ENCODE assay signal across 8 cellular contexts in the genomic region with DNA sequence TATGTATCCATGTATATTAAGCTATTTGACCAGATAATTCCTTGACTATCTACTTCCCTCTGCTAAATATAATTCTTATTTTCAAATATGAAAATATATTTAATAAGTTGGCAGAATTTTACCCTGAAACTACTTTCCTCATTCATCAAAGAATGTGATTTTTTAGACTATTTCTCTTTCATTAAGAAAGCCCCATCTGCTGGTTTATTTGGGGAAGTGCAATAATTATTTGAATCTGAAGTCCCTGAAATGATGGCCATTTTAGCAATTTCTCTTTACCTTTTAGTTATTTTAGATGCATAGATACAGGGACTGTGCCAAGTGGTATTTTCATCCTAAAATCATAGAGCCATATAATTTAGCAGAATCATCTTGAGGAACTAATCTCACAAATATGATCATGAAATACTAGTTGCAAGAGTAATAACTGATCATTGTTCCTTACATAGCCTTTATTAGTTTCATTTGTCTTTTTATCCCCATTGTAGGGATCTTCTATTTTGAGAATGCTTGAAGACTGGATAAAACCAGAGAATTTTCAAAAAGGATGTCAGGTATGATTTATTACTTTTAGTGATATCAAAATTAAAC. TPM values are rescaled to one million over a fixed set of nuclear protein-coding genes. Genes with fewer than 3 reads are reported as not detected.
DNase-seq lines count a peak whose midpoint lies in the region; ATAC-seq, FAIRE-seq and TF ChIP-seq lines count a peak whose summit lies in the region.

No MANE protein-coding gene starts in this region.

- H3K4me3 ChIP-seq in left ventricle myocardium inferior (no peak overlapping the region), right cardiac atrium (ENCODE audit: low read length) (no peak overlapping the region), bronchial epithelial cell (ENCODE audit: low read depth, low read length) (no peak overlapping the region), aorta (ENCODE audit: low read length in 2 of 2) (no peak overlapping the region)

- peak; percentile 80 for TF ChIP-seq CTCF in left ventricle myocardium inferior (IDR thresholded peaks at IDR 0.05; ENCODE audit: borderline replicate concordance)
- TF ChIP-seq CTCF in bronchial epithelial cell (IDR thresholded peaks at IDR 0.05; ENCODE audit: insufficient read depth, low read length, severe bottlenecking): peak; percentile 30
- TF ChIP-seq CTCF in mesothelial cell of epicardium (IDR thresholded peaks at IDR 0.05; ENCODE audit: unreplicated experiment): peak; percentile 86

- H3K4me1 ChIP-seq in left ventricle myocardium inferior: peaks cover 10% of the 10 kb centered on the region
- H3K4me1 ChIP-seq in right cardiac atrium (ENCODE audit: control insufficient read depth, insufficient read depth, low read length): no peaks in the 10 kb centered on the region
- H3K4me1 ChIP-seq in aorta (ENCODE audit: control insufficient read depth in 1 of 2, insufficient read depth in 2 of 2, low read length in 2 of 2): no peaks in the 10 kb centered on the region

- H3K36me3 Mint-ChIP-seq in mesothelial cell of epicardium: peaks cover 4% of the 10 kb centered on the region

- no peak overlapping the region for H3K4me3 Mint-ChIP-seq in mesothelial cell of epicardium

- ATAC-seq in right cardiac atrium: no peak
- ATAC-seq in aorta (ENCODE audit: low FRiP score): no peak
- no peak for ATAC-seq in HG03457 (IDR thresholded peaks at IDR 0.05; ENCODE audit: unreplicated experiment)
- no peak for ATAC-seq in GM18519 (IDR thresholded peaks at IDR 0.05; ENCODE audit: low FRiP score, unreplicated experiment)

- H3K4me1 Mint-ChIP-seq in mesothelial cell of epicardium: no peaks in the 10 kb centered on the region

- intact Hi-C loops in left ventricle myocardium inferior (cut with micrococcal nuclease) (loop anchor here (5.0 to 10.0 kb wide), 4 partner anchors 170 to 518 kb away; no protein-coding TSS in a partner anchor), right cardiac atrium (cut with DNase I) (loop anchor here (2.0 to 10.0 kb wide), 6 partner anchors 170 to 518 kb away; no protein-coding TSS in a partner anchor), aorta (cut with DNase I) (loop anchor here in 1 of 2 donors (2.0 kb wide), 1 partner anchor 516 kb away; no protein-coding TSS in a partner anchor)

- no peaks in the 10 kb centered on the region for H3K36me3 ChIP-seq in left ventricle myocardium inferior
- H3K36me3 ChIP-seq in bronchial epithelial cell (ENCODE audit: control insufficient read depth, insufficient read depth, low read length): no peaks in the 10 kb centered on the region
- no peaks in the 10 kb centered on the region for H3K36me3 ChIP-seq in aorta (ENCODE audit: control insufficient read depth in 1 of 2, insufficient read depth in 2 of 2, low read length in 1 of 2)

- no peak for DNase-seq in left ventricle myocardium inferior
- no peak for DNase-seq in right cardiac atrium
- peak; percentile 19 for DNase-seq in NCI-H345 (lab: John Stamatoyannopoulos, UW)
- peak; percentile 43 for DNase-seq in bronchial epithelial cell (ENCODE audit: low read depth)
- no peak for DNase-seq in mesothelial cell of epicardium (ENCODE audit: low spot score in 2 of 2, unreplicated experiment in 2 of 2)
- DNase-seq in aorta: no peak

- no peaks in the 10 kb centered on the region for H3K9me3 Mint-ChIP-seq in mesothelial cell of epicardium

- H3K9me3 ChIP-seq in left ventricle myocardium inferior (replicated peaks) (no peaks in the 10 kb centered on the region), right cardiac atrium (ENCODE audit: control insufficient read depth, low read length) (no peaks in the 10 kb centered on the region), aorta (ENCODE audit: control insufficient read depth, low read length) (no peaks in the 10 kb centered on the region)

- no peaks in the 10 kb centered on the region for H3K27me3 Mint-ChIP-seq in mesothelial cell of epicardium (ENCODE audit: low read depth)

- no peak for FAIRE-seq in bronchial epithelial cell (lab: Jason Lieb, UNC)

- H3K27ac Mint-ChIP-seq in mesothelial cell of epicardium: no peak overlapping the region

- H3K27ac ChIP-seq in left ventricle myocardium inferior (replicated peaks) (no peak overlapping the region), right cardiac atrium (ENCODE audit: low read length) (no peak overlapping the region), aorta (ENCODE audit: low read depth in 1 of 2, low read length in 2 of 2) (no peak overlapping the region)

- H3K27me3 ChIP-seq in left ventricle myocardium inferior (ENCODE audit: low read depth) (no peaks in the 10 kb centered on the region), right cardiac atrium (ENCODE audit: control insufficient read depth, insufficient read depth) (no peaks in the 10 kb centered on the region), bronchial epithelial cell (ENCODE audit: control insufficient read depth, insufficient read depth, low read length) (no peaks in the 10 kb centered on the region), aorta (ENCODE audit: control insufficient read depth in 1 of 2, insufficient read depth in 2 of 2, low read length in 1 of 2) (no peaks in the 10 kb centered on the region)

RNA-seq across cellular contexts. Expression of gene ENPEP, which starts 39.0 kb away (rescaled TPM):
- total RNA-seq in left ventricle myocardium inferior: 3.5 TPM
- total RNA-seq in right cardiac atrium: 1 to 10 TPM; 2.5 to 6.8 (median 3.3) TPM
- polyA plus RNA-seq in right cardiac atrium: 2.6 TPM
- total RNA-seq in bronchial epithelial cell: not detected in 2 replicates
- 11.9 to 15.3 TPM (median 13.4 TPM) in 3 replicates for total RNA-seq in mesothelial cell of epicardium
- total RNA-seq in aorta: 1 to 10 TPM; 4.8 to 7.4 TPM
- 1 to 10 TPM in 1 of 2 donors, not detected in 1; 4.3 TPM for polyA plus RNA-seq in aorta

Comparison
In these comparisons a context has a peak if more than half of its experiments do, and no peak if none do; other contexts are left out.
1. DNase-seq: peak in NCI-H345 (single experiment) and bronchial epithelial cell (single experiment); none in left ventricle myocardium inferior (single experiment), right cardiac atrium (0 of 3), mesothelial cell of epicardium (0 of 2) and aorta (0 of 2).
2. CTCF ChIP-seq: peak in every context shown above with its lines; median percentile 86 in mesothelial cell of epicardium; 80 in left ventricle myocardium inferior; 30 in bronchial epithelial cell.